In genomic region chr11:64810271-64810890, GRCh38 we compare ENCODE assay signal across 8 cellular contexts.
DNase-seq lines count a peak whose midpoint lies in the region; FAIRE-seq and TF ChIP-seq lines count a peak whose summit lies in the region.

Gene MEN1 (minus strand): TSS chr11:64810551. CDS start chr11:64810109, 442 bp downstream.

- H3K4me1 Mint-ChIP-seq in nephron progenitor cell, result peaks cover 31% of the 10 kb centered on the region
- H3K4me1 Mint-ChIP-seq in stimulated activated naive CD8-positive, alpha-beta T cell treated with anti-CD3 and anti-CD28 coated beads, Interleukin-15, Interleukin-2, amounts not matched to agents 100 ng/mL and 50 ng/mL, for 24 hours (ENCODE audit: low read depth), result peaks cover 22% of the 10 kb centered on the region

- H3F3A ChIP-seq in MM.1S (ENCODE audit: insufficient read depth, low read length), result 0 out of 2 replicates have a peak, but pooled peaks cover 3% of the 10 kb centered on the region

- H3K9me2 ChIP-seq in MM.1S (replicated peaks; ENCODE audit: insufficient read depth, low read length), result no peaks in the 10 kb centered on the region

- H3K27ac ChIP-seq in MM.1S (ENCODE audit: low read length), result peak within 1 kb of the TSS; percentile 24; the same call in 1 of the 2 replicates

- FAIRE-seq in H54 (lab: Jason Lieb, UNC), result no peak

- H3K27ac Mint-ChIP-seq in nephron progenitor cell, result peak within 1 kb of the TSS; percentile 57
- H3K27ac Mint-ChIP-seq in stimulated activated naive CD8-positive, alpha-beta T cell treated with anti-CD3 and anti-CD28 coated beads, Interleukin-15, Interleukin-2, amounts not matched to agents 100 ng/mL and 50 ng/mL, for 24 hours, result peak within 1 kb of the TSS; percentile 92

- peaks cover 26% of the 10 kb centered on the region for H3K36me3 Mint-ChIP-seq in nephron progenitor cell (ENCODE audit: low read depth)
- peaks cover 12% of the 10 kb centered on the region for H3K36me3 Mint-ChIP-seq in stimulated activated naive CD8-positive, alpha-beta T cell treated with anti-CD3 and anti-CD28 coated beads, Interleukin-15, Interleukin-2, amounts not matched to agents 100 ng/mL and 50 ng/mL, for 24 hours (ENCODE audit: low read depth)

- TF ChIP-seq CTCF in MM.1S (IDR thresholded peaks at IDR 0.05; ENCODE audit: low read length) (no peak), nephron progenitor cell (IDR thresholded peaks at IDR 0.05) (no peak)

- peaks cover 5% of the 10 kb centered on the region for H3K79me2 ChIP-seq in MM.1S (ENCODE audit: low read length)

- TF ChIP-seq POLR2A in H54 (IDR thresholded peaks at IDR 0.05; ENCODE audit: low read depth, low read length), result peak; percentile 84

- no peaks in the 10 kb centered on the region for H3K27me3 ChIP-seq in MM.1S (replicated peaks; ENCODE audit: insufficient read depth, low read length)

- peaks cover 6% of the 10 kb centered on the region for H3K4me1 ChIP-seq in MM.1S (ENCODE audit: low read length)

- H3K9me3 Mint-ChIP-seq in nephron progenitor cell, result no peaks in the 10 kb centered on the region
- no peaks in the 10 kb centered on the region for H3K9me3 Mint-ChIP-seq in stimulated activated naive CD8-positive, alpha-beta T cell treated with anti-CD3 and anti-CD28 coated beads, Interleukin-15, Interleukin-2, amounts not matched to agents 100 ng/mL and 50 ng/mL, for 24 hours

- H3K4me3 ChIP-seq in MM.1S (ENCODE audit: low read length), result peak within 1 kb of the TSS; percentile 74

- no peaks in the 10 kb centered on the region for H3K9me3 ChIP-seq in MM.1S (replicated peaks; ENCODE audit: insufficient read depth, low read length)

- peak within 1 kb of the TSS; percentile 83 for H3K4me2 ChIP-seq in MM.1S (ENCODE audit: low read depth, low read length)

- no peaks in the 10 kb centered on the region for H4K20me1 ChIP-seq in MM.1S (ENCODE audit: insufficient read depth, low read length)

- DNase-seq in DMS79 treated with DMSO at 0.1 percent for 48 hours (lab: John Stamatoyannopoulos, UW) (peak; percentile 97), H54 (ENCODE audit: insufficient read length, low spot score) (peak; percentile 99), MM.1S (peak; percentile 90), SIG-M5 treated with dmso at 0.1 percent for 504 hours (lab: John Stamatoyannopoulos, UW; ENCODE audit: unreplicated experiment) (peak; percentile 95), activated gamma-delta T cell (lab: John Stamatoyannopoulos, UW) (peak; percentile 54), fibroblast of the conjunctiva (ENCODE audit: low read depth) (peak; percentile 90), nephron progenitor cell (peak; percentile 95)

- H2AFZ ChIP-seq in MM.1S (ENCODE audit: low read length), result peak within 1 kb of the TSS; percentile 96

- peaks cover 6% of the 10 kb centered on the region for H3K27me3 Mint-ChIP-seq in nephron progenitor cell (ENCODE audit: low read depth, poor library complexity)
- H3K27me3 Mint-ChIP-seq in stimulated activated naive CD8-positive, alpha-beta T cell treated with anti-CD3 and anti-CD28 coated beads, Interleukin-15, Interleukin-2, amounts not matched to agents 100 ng/mL and 50 ng/mL, for 24 hours, result no peaks in the 10 kb centered on the region

- H3K36me3 ChIP-seq in MM.1S (replicated peaks; ENCODE audit: insufficient read depth, low read length), result no peaks in the 10 kb centered on the region

- H3K4me3 Mint-ChIP-seq in nephron progenitor cell, result peak within 1 kb of the TSS; percentile 92
- peak within 1 kb of the TSS; percentile 89 for H3K4me3 Mint-ChIP-seq in stimulated activated naive CD8-positive, alpha-beta T cell treated with anti-CD3 and anti-CD28 coated beads, Interleukin-15, Interleukin-2, amounts not matched to agents 100 ng/mL and 50 ng/mL, for 24 hours

- peak within 1 kb of the TSS; percentile 70 for H3K9ac ChIP-seq in MM.1S (ENCODE audit: low read length)

Comparison
In these comparisons a context has a peak if more than half of its experiments do, and no peak if none do; other contexts are left out.
1. Peak in every context shown above with its lines: DNase-seq, H3K4me3 ChIP-seq and H3K27ac ChIP-seq.